ENCODE assay signal across 8 cellular contexts in genomic region chr1:203267912-203268311, GRCh38.
DNase-seq lines count a peak whose midpoint lies in the region; ATAC-seq lines count a peak whose summit lies in the region.

No MANE protein-coding gene starts in this region.

- no peak overlapping the region for H3K27ac ChIP-seq in iPS-20b (ENCODE audit: low read length)
- H3K27ac ChIP-seq in stomach smooth muscle (ENCODE audit: low read length): peak overlapping the region; percentile 88

- H3K4me1 ChIP-seq in iPS-20b (ENCODE audit: insufficient read depth, low read length) (no peaks in the 10 kb centered on the region; the same call in 1 of the 2 replicates), stomach smooth muscle (ENCODE audit: control insufficient read depth, insufficient read depth, low read length) (peaks cover 23% of the 10 kb centered on the region)

- peaks cover 21% of the 10 kb centered on the region for H3K4me1 Mint-ChIP-seq in T-helper 1 cell treated with Interleukin-12 subunit alpha and Interleukin-12 subunit beta and Interleukin-4 antibody, amounts not matched to agents 30 μg/mL and 1 μg/mL, for 36 hours (ENCODE audit: low read depth)
- H3K4me1 Mint-ChIP-seq in activated naive CD8-positive, alpha-beta T cell treated with anti-CD3 and anti-CD28 coated beads, Interleukin-2, amount 50 U/mL, for 24 hours: peaks cover 14% of the 10 kb centered on the region

- H3K4me3 Mint-ChIP-seq in T-helper 1 cell treated with Interleukin-12 subunit alpha and Interleukin-12 subunit beta and Interleukin-4 antibody, amounts not matched to agents 30 μg/mL and 1 μg/mL, for 36 hours: peak overlapping the region; percentile 84
- peak overlapping the region; percentile 86 for H3K4me3 Mint-ChIP-seq in activated naive CD8-positive, alpha-beta T cell treated with anti-CD3 and anti-CD28 coated beads, Interleukin-2, amount 50 U/mL, for 24 hours

- peak overlapping the region; percentile 74 for H3K27ac Mint-ChIP-seq in T-helper 1 cell treated with Interleukin-12 subunit alpha and Interleukin-12 subunit beta and Interleukin-4 antibody, amounts not matched to agents 30 μg/mL and 1 μg/mL, for 36 hours
- peak overlapping the region; percentile 81 for H3K27ac Mint-ChIP-seq in activated naive CD8-positive, alpha-beta T cell treated with anti-CD3 and anti-CD28 coated beads, Interleukin-2, amount 50 U/mL, for 24 hours

- peak overlapping the region; percentile 81 for H3K4me3 ChIP-seq in iPS-20b (ENCODE audit: low read length)
- H3K4me3 ChIP-seq in stomach smooth muscle (ENCODE audit: low read length in 2 of 2): peak overlapping the region; percentile 82 to 89

- no peak for ATAC-seq in activated naive CD8-positive, alpha-beta T cell treated with anti-CD3 and anti-CD28 coated beads, Interleukin-2, amount 50 U/mL, for 24 hours
- ATAC-seq in HG03521 (IDR thresholded peaks at IDR 0.05; ENCODE audit: unreplicated experiment): no peak

- H3K27me3 ChIP-seq in iPS-20b (ENCODE audit: insufficient read depth, low read length) (peaks cover 16% of the 10 kb centered on the region), stomach smooth muscle (ENCODE audit: control insufficient read depth in 1 of 2, insufficient read depth in 2 of 2, low read length in 2 of 2) (no peaks in the 10 kb centered on the region)

- H3K9me3 ChIP-seq in iPS-20b (ENCODE audit: insufficient read depth, low read depth, low read length) (no peaks in the 10 kb centered on the region), stomach smooth muscle (ENCODE audit: control insufficient read depth in 2 of 2, low read length in 2 of 2) (no peaks in the 10 kb centered on the region)

- no peaks in the 10 kb centered on the region for H3K27me3 Mint-ChIP-seq in T-helper 1 cell treated with Interleukin-12 subunit alpha and Interleukin-12 subunit beta and Interleukin-4 antibody, amounts not matched to agents 30 μg/mL and 1 μg/mL, for 36 hours (ENCODE audit: low read depth)
- H3K27me3 Mint-ChIP-seq in activated naive CD8-positive, alpha-beta T cell treated with anti-CD3 and anti-CD28 coated beads, Interleukin-2, amount 50 U/mL, for 24 hours: no peaks in the 10 kb centered on the region

- peak overlapping the region; percentile 74; the same call in 1 of the 2 replicates for H3K9ac ChIP-seq in iPS-20b (ENCODE audit: low read depth, low read length)
- H3K9ac ChIP-seq in stomach smooth muscle (ENCODE audit: low read length in 2 of 2): peak overlapping the region; percentile 76 to 95

- no peaks in the 10 kb centered on the region for H3K36me3 Mint-ChIP-seq in T-helper 1 cell treated with Interleukin-12 subunit alpha and Interleukin-12 subunit beta and Interleukin-4 antibody, amounts not matched to agents 30 μg/mL and 1 μg/mL, for 36 hours (ENCODE audit: low read depth)
- no peaks in the 10 kb centered on the region for H3K36me3 Mint-ChIP-seq in activated naive CD8-positive, alpha-beta T cell treated with anti-CD3 and anti-CD28 coated beads, Interleukin-2, amount 50 U/mL, for 24 hours (ENCODE audit: low read depth)

- H3K36me3 ChIP-seq in iPS-20b (ENCODE audit: insufficient read depth, low read depth, low read length) (no peaks in the 10 kb centered on the region), stomach smooth muscle (ENCODE audit: control insufficient read depth in 2 of 2, insufficient read depth in 2 of 2, low read length in 2 of 2) (no peaks in the 10 kb centered on the region)

- no peaks in the 10 kb centered on the region for H3K9me3 Mint-ChIP-seq in T-helper 1 cell treated with Interleukin-12 subunit alpha and Interleukin-12 subunit beta and Interleukin-4 antibody, amounts not matched to agents 30 μg/mL and 1 μg/mL, for 36 hours
- H3K9me3 Mint-ChIP-seq in activated naive CD8-positive, alpha-beta T cell treated with anti-CD3 and anti-CD28 coated beads, Interleukin-2, amount 50 U/mL, for 24 hours: no peaks in the 10 kb centered on the region

- DNase-seq in T-helper 1 cell (no peak), GF-D8 (lab: John Stamatoyannopoulos, UW) (no peak)
- DNase-seq in activated naive CD8-positive, alpha-beta T cell treated with anti-CD3 and anti-CD28 coated beads, Interleukin-2, amount 50 U/mL, for 24 hours: no peak
- no peak for DNase-seq in stimulated activated CD4-positive, alpha-beta T cell treated with anti-CD3 and anti-CD28 coated beads, Interleukin-4, amount 100 ng/mL, for 1 hour
